Comparison of ENCODE assay signal across 7 cellular contexts in the genomic region with DNA sequence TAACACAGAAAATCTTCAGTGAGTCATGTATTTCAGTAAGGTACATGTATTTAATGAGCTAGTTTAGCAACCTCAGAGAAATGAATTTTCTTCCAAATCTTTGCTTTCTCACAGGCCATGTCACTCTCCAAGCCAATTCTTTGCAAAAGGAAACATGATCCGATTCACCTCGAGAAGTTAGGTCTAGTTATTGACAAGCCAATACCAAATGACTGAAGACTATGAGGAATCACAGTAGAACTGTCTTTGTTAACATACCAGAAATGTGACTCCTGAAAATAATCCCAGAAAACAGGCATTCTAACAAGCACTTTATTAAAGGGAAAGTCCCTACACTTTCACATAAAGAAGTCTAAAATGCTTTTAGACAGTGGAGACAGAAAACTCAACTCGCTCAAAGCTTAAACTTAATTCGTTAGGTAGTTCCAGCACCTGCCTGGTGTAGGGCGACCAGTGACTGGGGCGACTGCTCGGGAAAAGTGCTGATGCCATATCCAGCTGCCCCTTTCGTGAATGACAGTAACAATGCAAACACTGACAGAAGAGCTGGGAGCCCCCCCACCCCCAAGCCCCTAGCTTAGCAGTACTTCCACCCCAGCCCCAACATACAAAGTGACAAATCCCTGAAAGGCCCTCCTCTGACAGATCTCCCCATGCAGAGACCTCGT. TPM values are rescaled to one million over a fixed set of nuclear protein-coding genes. Genes with fewer than 3 reads are reported as not detected.
DNase-seq lines count a peak whose midpoint lies in the region; ATAC-seq and TF ChIP-seq lines count a peak whose summit lies in the region.

No MANE protein-coding gene starts in this region.

- peak overlapping the region; percentile 82 for H3K4me3 ChIP-seq in retinal pigment epithelial cell (ENCODE audit: low read length)

- no peaks in the 10 kb centered on the region for H3K27me3 Mint-ChIP-seq in activated T-cell treated with anti-CD3 and anti-CD28 coated beads, Interleukin-2, amount 50 U/mL, for 4 hours (ENCODE audit: low read depth)

- ATAC-seq in activated T-cell treated with anti-CD3 and anti-CD28 coated beads, Interleukin-2, amount 50 U/mL, for 4 hours: no peak
- ATAC-seq in GM19467 (IDR thresholded peaks at IDR 0.05; ENCODE audit: unreplicated experiment): no peak

- H3K9me3 Mint-ChIP-seq in activated T-cell treated with anti-CD3 and anti-CD28 coated beads, Interleukin-2, amount 50 U/mL, for 4 hours: no peaks in the 10 kb centered on the region

- H3K4me1 Mint-ChIP-seq in activated T-cell treated with anti-CD3 and anti-CD28 coated beads, Interleukin-2, amount 50 U/mL, for 4 hours (ENCODE audit: low read depth): peaks cover 56% of the 10 kb centered on the region

- DNase-seq in DMS79 treated with DMSO at 0.1 percent for 48 hours (lab: John Stamatoyannopoulos, UW) (peak; percentile 25), HT-29 (ENCODE audit: low spot score) (peak; percentile 50), glomerular visceral epithelial cell (ENCODE audit: extremely low spot score) (peak; percentile 9), retinal pigment epithelial cell (ENCODE audit: low read depth) (no peak), midbrain (lab: John Stamatoyannopoulos, UW) (no peak)
- DNase-seq in activated T-cell treated with anti-CD3 and anti-CD28 coated beads, Interleukin-2, amount 50 U/mL, for 4 hours: no peak

- peaks cover 12% of the 10 kb centered on the region for H3K36me3 Mint-ChIP-seq in activated T-cell treated with anti-CD3 and anti-CD28 coated beads, Interleukin-2, amount 50 U/mL, for 4 hours (ENCODE audit: insufficient read depth)

- H3K4me3 Mint-ChIP-seq in activated T-cell treated with anti-CD3 and anti-CD28 coated beads, Interleukin-2, amount 50 U/mL, for 4 hours: peak overlapping the region; percentile 97

- TF ChIP-seq CTCF in retinal pigment epithelial cell (conservative IDR thresholded peaks at IDR 0.05; ENCODE audit: low read depth, low read length): no peak

RNA-seq across cellular contexts. Expression of a gene that starts 1.9 kb away (rescaled TPM):
- total RNA-seq in HT-29 (2014; rRNA removed; shearing (Covaris generic)): 32.6 and 42.2 TPM in 2 replicates
- total RNA-seq in activated T-cell treated with anti-CD3 and anti-CD28 coated beads, Interleukin-2, amount 50 U/mL, for 4 hours: 10 to 100 TPM; 71.1 to 75.3 (median 73.6) TPM

RNA-seq across cellular contexts. Expression of a gene that starts 30.7 kb away (rescaled TPM):
- total RNA-seq in HT-29 (2014; rRNA removed; shearing (Covaris generic)): 61.4 and 63.7 TPM in 2 replicates
- 10 to 100 TPM; 65.0 to 70.0 (median 66.1) TPM for total RNA-seq in activated T-cell treated with anti-CD3 and anti-CD28 coated beads, Interleukin-2, amount 50 U/mL, for 4 hours

RNA-seq across cellular contexts. Expression of a gene that starts 54.4 kb away (rescaled TPM):
- 10.8 and 11.4 TPM in 2 replicates for total RNA-seq in HT-29 (2014; rRNA removed; shearing (Covaris generic))
- 10 to 100 TPM; 16.2 to 19.8 (median 17.5) TPM for total RNA-seq in activated T-cell treated with anti-CD3 and anti-CD28 coated beads, Interleukin-2, amount 50 U/mL, for 4 hours

Comparison
In these comparisons a context has a peak if more than half of its experiments do, and no peak if none do; other contexts are left out.
1. DNase-seq: peak in DMS79 treated with DMSO at 0.1 percent for 48 hours (single experiment), HT-29 (single experiment) and glomerular visceral epithelial cell (single experiment); none in activated T-cell treated with anti-CD3 and anti-CD28 coated beads, Interleukin-2, amount 50 U/mL, for 4 hours (single experiment), retinal pigment epithelial cell (single experiment) and midbrain (single experiment).